ENCODE assay signal across 30 cellular contexts in genomic region chr10:55058800-55059199, GRCh38.
"Had no signal": no experiment of that assay in that cellular context is flagged by ENCODE, and none has a peak within 500 bp of the region (broad histone marks: within the 10 kb centered on the region; RNA-seq: fewer than 3 reads in every experiment).

No MANE protein-coding gene starts in this region.

- H3K4me3 ChIP-seq: ascending aorta, SJCRH30 had no signal

- ATAC-seq: activated CD8-positive, alpha-beta memory T cell treated with anti-CD3 and anti-CD28 coated beads, Interleukin-2, amount 10 ng/mL, durations not matched to agents 7 days and 5 days; activated naive CD4-positive, alpha-beta T cell treated with anti-CD3 and anti-CD28 coated beads, Interleukin-2, amount 50 U/mL, for 72 hours; activated naive CD8-positive, alpha-beta T cell treated with anti-CD3 and anti-CD28 coated beads, Interleukin-2, amount 50 U/mL, for 24 hours; Panc1; T-helper 17 cell had no signal

- H3K36me3 ChIP-seq: ascending aorta, SJCRH30 had no signal

- H3K4me1 ChIP-seq: ascending aorta, SJCRH30 had no signal

- H3K27me3 ChIP-seq: ascending aorta, SJCRH30 had no signal

- H3K9me3 ChIP-seq: ascending aorta, SJCRH30 had no signal

- DNase-seq: activated B cell treated with CpG ODN at 0.5 μM for 24 hours; activated CD4-positive, alpha-beta T cell treated with anti-CD3 and anti-CD28 coated beads for 1 hour; activated CD4-positive, alpha-beta T cell treated with anti-CD3 and anti-CD28 coated beads, Interleukin-2, amount 10 ng/mL, durations not matched to agents 24 days and 14 days; activated CD4-positive, alpha-beta T cell treated with anti-CD3 and anti-CD28 coated beads, Interleukin-2, amount 50 U/mL, for 48 hours; activated CD8-positive, alpha-beta memory T cell treated with anti-CD3 and anti-CD28 coated beads, Interleukin-2, amount 10 ng/mL, durations not matched to agents 7 days and 5 days; activated effector memory CD4-positive, alpha-beta T cell treated with anti-CD3 and anti-CD28 coated beads, Interleukin-2, amount 50 U/mL, for 16 hours; activated naive CD4-positive, alpha-beta T cell treated with Interleukin-2 at 50 U/mL for 16 hours; activated naive CD8-positive, alpha-beta T cell treated with anti-CD3 and anti-CD28 coated beads, Interleukin-2, amount 50 U/mL, for 24 hours; activated T-cell treated with anti-CD3 and anti-CD28 coated beads, Interleukin-2, amount 50 U/mL, for 24 hours; amniotic stem cell; KG1; NCI-H1092; NCI-H1417; NCI-H1694; NCI-H2029; NCI-H2107; NCI-H2171 treated with DMSO at 0.1 percent for 48 hours; NCI-H226; NCI-H526; NCI-H82; NK-92 treated with Interleukin-12 subunit alpha and Interleukin-12 subunit beta, amount 100 ng/mL, for 24 hours; OCI-M1; Right ventricle myocardium superior; SJCRH30; T-helper 17 cell; T-helper 9 cell had no signal

- H3K27ac ChIP-seq: ascending aorta, RWPE1, SJCRH30 had no signal
